ENCODE assay signal across 17 cellular contexts in the genomic region with DNA sequence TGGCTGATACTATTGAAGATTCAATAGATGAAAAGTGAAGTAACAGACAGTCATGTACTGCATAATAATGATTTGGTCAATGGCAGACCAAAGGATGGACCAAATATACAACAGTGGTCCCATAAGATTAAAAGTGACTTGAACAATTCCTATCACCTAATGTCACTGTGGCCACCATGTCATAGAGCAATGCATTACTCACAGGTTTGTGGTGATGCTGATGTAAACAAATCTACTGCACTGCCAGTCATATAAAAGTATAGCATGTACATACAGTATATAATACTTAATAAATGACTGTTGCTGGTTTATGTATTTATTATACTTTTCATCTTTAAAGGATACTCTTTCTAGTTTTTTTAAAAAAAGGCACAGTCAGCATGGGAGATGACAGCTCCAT.
"Had no signal": no experiment of that assay in that cellular context is flagged by ENCODE, and none has a peak within 500 bp of the region (broad histone marks: within the 10 kb centered on the region; RNA-seq: fewer than 3 reads in every experiment).

No MANE protein-coding gene starts in this region.

- H3K27ac ChIP-seq: breast epithelium, hepatocyte, sigmoid colon, stomach, thoracic aorta, uterus had no signal

- H3K9me3 Mint-ChIP-seq: activated T-cell treated with anti-CD3 and anti-CD28 coated beads, Interleukin-2, amount 50 U/mL, for 4 hours had no signal

- H3K27ac Mint-ChIP-seq: endodermal cell, nephron progenitor cell had no signal

- H2AFZ ChIP-seq: hepatocyte had no signal

- H3K4me1 Mint-ChIP-seq: endodermal cell, nephron progenitor cell had no signal

- ATAC-seq: left ventricle myocardium superior had no signal

- H3K4me3 Mint-ChIP-seq: activated naive CD8-positive, alpha-beta T cell; activated T-cell treated with anti-CD3 and anti-CD28 coated beads, Interleukin-2, amount 50 U/mL, for 4 hours; endodermal cell; nephron progenitor cell had no signal

- FAIRE-seq: kidney had no signal

- H3K27me3 ChIP-seq: breast epithelium, hepatocyte, sigmoid colon, stomach, uterus had no signal

- H3K27me3 Mint-ChIP-seq: activated naive CD8-positive, alpha-beta T cell had no signal

- H3K9me3 ChIP-seq: breast epithelium, sigmoid colon, stomach, thoracic aorta, uterus had no signal

- H3K4me2 ChIP-seq: hepatocyte had no signal

- DNase-seq: activated CD4-positive, alpha-beta T cell treated with anti-CD3 and anti-CD28 coated beads, Interleukin-2, amount 50 U/mL, for 1 hour; activated gamma-delta T cell; activated T-cell treated with anti-CD3 and anti-CD28 coated beads, Interleukin-2, amount 50 U/mL, for 4 hours; anterior cingulate cortex; endodermal cell; erythroblast; kidney; left ventricle myocardium superior; nephron progenitor cell; sigmoid colon; stimulated activated CD4-positive, alpha-beta T cell treated with anti-CD3 and anti-CD28 coated beads, Interleukin-12 subunit alpha, Interleukin-12 subunit beta, amount 100 ng/mL, for 4 hours; stomach; uterus had no signal

- H3K4me1 ChIP-seq: breast epithelium, sigmoid colon, stomach, uterus had no signal

- H3K4me3 ChIP-seq: breast epithelium, hepatocyte, sigmoid colon, stomach, thoracic aorta, uterus had no signal

- H3K36me3 ChIP-seq: breast epithelium, uterus had no signal
